In genomic region chr4:133938061-133938460, GRCh38 we compare ENCODE assay signal across 16 cellular contexts.
A peak's percentile ranks its signal among the peaks of the same experiment; 100 is the strongest.
DNase-seq lines count a peak whose midpoint lies in the region; ATAC-seq and TF ChIP-seq lines count a peak whose summit lies in the region.
"Had no signal": no experiment of that assay in that cellular context is flagged by ENCODE, and none has a peak within 500 bp of the region (broad histone marks: within the 10 kb centered on the region; RNA-seq: fewer than 3 reads in every experiment).

No MANE protein-coding gene starts in this region.

- H3K36me3 ChIP-seq in BJ (ENCODE audit: control insufficient read depth, insufficient read depth, low read length) (no peaks in the 10 kb centered on the region), OCI-LY3 (replicated peaks; ENCODE audit: low read depth, low read length) (no peaks in the 10 kb centered on the region)
- H3K36me3 ChIP-seq: BLaER1 treated with 17β-estradiol and CSF1 and Interleukin-3, amounts not matched to agents 10 nM and 100 nM had no signal

- H3K4me1 ChIP-seq in OCI-LY3 (ENCODE audit: low read length): no peaks in the 10 kb centered on the region

- H3K9me3 ChIP-seq in OCI-LY3 (ENCODE audit: insufficient read depth, low read length): 0 out of 2 replicates have a peak, but pooled peaks cover 3% of the 10 kb centered on the region
- H3K9me3 ChIP-seq: BLaER1 treated with 17β-estradiol and CSF1 and Interleukin-3, amounts not matched to agents 10 nM and 100 nM had no signal

- no peak for ATAC-seq in GM21381 (IDR thresholded peaks at IDR 0.05; ENCODE audit: unreplicated experiment)
- ATAC-seq: CD8-positive, alpha-beta T cell; GM23338 had no signal

- H3K9ac ChIP-seq in OCI-LY3 (ENCODE audit: low read length): no peak overlapping the region
- H3K9ac ChIP-seq: BLaER1 treated with 17β-estradiol and CSF1 and Interleukin-3, amounts not matched to agents 10 nM and 100 nM had no signal

- H3K4me2 ChIP-seq in OCI-LY3 (ENCODE audit: low read length): no peak overlapping the region
- H3K4me2 ChIP-seq: BLaER1 treated with 17β-estradiol and CSF1 and Interleukin-3, amounts not matched to agents 10 nM and 100 nM; GM23338 had no signal

- CTCF ChIA-PET in BJ (lab: Yijun Ruan, JAX): no interaction called here
- CTCF ChIA-PET in RWPE1 (lab: Yijun Ruan, JAX): no interaction called here

- H4K20me1 ChIP-seq in OCI-LY3 (ENCODE audit: insufficient read depth, low read length): no peaks in the 10 kb centered on the region
- H4K20me1 ChIP-seq: BLaER1 treated with 17β-estradiol and CSF1 and Interleukin-3, amounts not matched to agents 10 nM and 100 nM had no signal

- H2AFZ ChIP-seq in OCI-LY3 (ENCODE audit: low read depth, low read length): 0 out of 2 replicates have a peak overlapping the region, but pooled peaks have one; percentile 0
- H2AFZ ChIP-seq: GM23338 had no signal

- no peak overlapping the region for H3K4me3 ChIP-seq in BJ (ENCODE audit: low read depth, low read length)
- no peak overlapping the region for H3K4me3 ChIP-seq in OCI-LY3 (ENCODE audit: low read length)
- H3K4me3 ChIP-seq: BLaER1 treated with 17β-estradiol and CSF1 and Interleukin-3, amounts not matched to agents 10 nM and 100 nM; GM23338 had no signal

- H3K27me3 ChIP-seq in BJ (ENCODE audit: control insufficient read depth, insufficient read depth, low read length): no peaks in the 10 kb centered on the region
- H3K27me3 ChIP-seq in OCI-LY3 (ENCODE audit: low read depth, low read length): no peaks in the 10 kb centered on the region
- H3K27me3 ChIP-seq: BLaER1 treated with 17β-estradiol and CSF1 and Interleukin-3, amounts not matched to agents 10 nM and 100 nM had no signal

- POLR2A ChIA-PET in BJ (lab: Charles Lee) (interaction anchor here (0.6 kb wide), 1 partner anchor 21 kb away, joined by 3 read pairs; no protein-coding TSS in a partner anchor), RWPE1 (lab: Yijun Ruan, JAX; ENCODE audit: low non-redundant PET) (no interaction called here)

- H3K27ac ChIP-seq in OCI-LY3 (ENCODE audit: low read length): no peak overlapping the region
- H3K27ac ChIP-seq in RWPE1: no peak overlapping the region
- H3K27ac ChIP-seq: BLaER1 treated with 17β-estradiol and CSF1 and Interleukin-3, amounts not matched to agents 10 nM and 100 nM had no signal

- no peaks in the 10 kb centered on the region for H3K79me2 ChIP-seq in OCI-LY3 (ENCODE audit: low read length)

- DNase-seq in BJ (ENCODE audit: low read depth): peak; percentile 41
- DNase-seq in GM04504 (ENCODE audit: low read depth): peak; percentile 53
- peak; percentile 38 for DNase-seq in dedifferentiated amniotic fluid mesenchymal stem cell (ENCODE audit: extremely low spot score)
- DNase-seq in activated CD4-positive, alpha-beta T cell treated with anti-CD3 and anti-CD28 coated beads, Interleukin-2, amount 50 U/mL, for 4 hours: no peak
- no peak for DNase-seq in RWPE1 (ENCODE audit: low spot score)
- DNase-seq in glomerular visceral epithelial cell (ENCODE audit: extremely low spot score): no peak
- DNase-seq: 8988T; Calu3; CD8-positive, alpha-beta T cell; DMS79 treated with DMSO at 0.1 percent for 48 hours; EL; HCEC 1CT had no signal

- TF ChIP-seq CTCF in BJ (IDR thresholded peaks at IDR 0.05; ENCODE audit: insufficient read depth, low read depth, low read length) (no peak), OCI-LY3 (IDR thresholded peaks at IDR 0.05; ENCODE audit: low read depth, low read length) (no peak), RWPE1 (conservative IDR thresholded peaks at IDR 0.05; ENCODE audit: low read depth) (no peak)

Comparison
In these comparisons a context has a peak if more than half of its experiments do, and no peak if none do; other contexts are left out.
1. DNase-seq: peak in BJ (single experiment), GM04504 (single experiment) and dedifferentiated amniotic fluid mesenchymal stem cell (single experiment); none in activated CD4-positive, alpha-beta T cell treated with anti-CD3 and anti-CD28 coated beads, Interleukin-2, amount 50 U/mL, for 4 hours (0 of 2), RWPE1 (single experiment) and glomerular visceral epithelial cell (single experiment).